ENCODE assay signal across 1 cellular context in the genomic region with DNA sequence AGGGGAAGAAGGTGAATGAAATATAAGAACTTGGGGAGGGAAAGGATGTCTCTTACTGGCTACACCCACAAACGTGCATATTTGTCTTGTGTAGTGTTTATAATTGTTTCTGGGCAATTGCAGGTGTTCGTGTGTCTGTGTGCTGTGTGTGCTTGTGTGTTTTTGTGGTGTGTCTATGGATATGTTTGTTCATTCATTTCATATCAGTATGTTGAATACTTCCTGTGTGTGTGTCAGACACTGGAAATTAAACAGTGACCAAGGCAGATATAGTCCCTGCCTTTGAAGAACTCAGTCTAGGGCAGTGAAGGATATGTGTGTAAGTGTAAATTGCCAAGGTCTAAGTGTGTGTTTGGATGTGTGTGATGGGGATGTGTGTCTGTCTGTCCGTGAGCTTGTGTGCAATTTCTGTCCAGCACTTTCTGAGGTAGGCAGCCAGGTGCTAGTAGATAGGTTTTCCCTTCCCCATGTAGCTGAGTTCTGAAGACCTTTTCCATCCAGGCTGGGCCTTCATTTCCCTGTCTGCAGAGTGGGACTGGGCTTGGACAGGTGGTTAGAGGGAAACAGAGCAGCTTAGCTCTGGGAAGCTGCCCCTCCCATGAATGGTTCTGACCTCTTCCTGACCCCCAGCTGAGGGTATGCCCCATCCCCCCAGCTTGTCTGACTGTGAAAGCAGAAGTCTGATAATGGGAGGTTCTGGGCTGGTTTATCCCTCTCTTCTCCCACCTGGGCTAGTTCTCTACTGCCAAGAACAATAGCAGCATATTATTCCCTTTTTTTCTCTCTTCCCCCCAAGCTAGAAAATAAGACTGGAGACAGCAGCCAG.
TF ChIP-seq lines count a peak whose summit lies in the region.

No MANE protein-coding gene starts in this region.

TF ChIP-seq in K562, 482 proteins besides CTCF, POLR2A, EP300 and RAD21 (continued from another document and continues in another):
- TF ChIP-seq, protein P1, sequence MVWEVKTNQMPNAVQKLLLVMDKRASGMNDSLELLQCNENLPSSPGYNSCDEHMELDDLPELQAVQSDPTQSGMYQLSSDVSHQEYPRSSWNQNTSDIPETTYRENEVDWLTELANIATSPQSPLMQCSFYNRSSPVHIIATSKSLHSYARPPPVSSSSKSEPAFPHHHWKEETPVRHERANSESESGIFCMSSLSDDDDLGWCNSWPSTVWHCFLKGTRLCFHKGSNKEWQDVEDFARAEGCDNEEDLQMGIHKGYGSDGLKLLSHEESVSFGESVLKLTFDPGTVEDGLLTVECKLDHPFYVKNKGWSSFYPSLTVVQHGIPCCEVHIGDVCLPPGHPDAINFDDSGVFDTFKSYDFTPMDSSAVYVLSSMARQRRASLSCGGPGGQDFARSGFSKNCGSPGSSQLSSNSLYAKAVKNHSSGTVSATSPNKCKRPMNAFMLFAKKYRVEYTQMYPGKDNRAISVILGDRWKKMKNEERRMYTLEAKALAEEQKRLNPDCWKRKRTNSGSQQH (CRISPR knock-in tag; IDR thresholded peaks at IDR 0.05) = peak; percentile 33; the same call in 1 of the 2 replicates
- no peak for TF ChIP-seq ZNF3 (CRISPR knock-in tag; IDR thresholded peaks at IDR 0.05)
- TF ChIP-seq MCM5 (IDR thresholded peaks at IDR 0.05; ENCODE audit: low read depth) = no peak
- TF ChIP-seq RFX1 (IDR thresholded peaks at IDR 0.05) = no peak
- TF ChIP-seq SOX6 (IDR thresholded peaks at IDR 0.05) = peak; percentile 82
- TF ChIP-seq ELK1 (CRISPR knock-in tag; IDR thresholded peaks at IDR 0.05) = no peak
- TF ChIP-seq TEAD4 (IDR thresholded peaks at IDR 0.05; ENCODE audit: low read length) = peak; percentile 62; the same call in 1 of the 2 replicates
- TF ChIP-seq TEAD4 (CRISPR knock-in tag; IDR thresholded peaks at IDR 0.05; ENCODE audit: borderline replicate concordance) = no peak
- peak; percentile 63 for TF ChIP-seq CBFA2T3 (IDR thresholded peaks at IDR 0.05)
- peak; percentile 79 for TF ChIP-seq NCOR1 (IDR thresholded peaks at IDR 0.05)
- TF ChIP-seq ZNF41 (CRISPR knock-in tag; conservative IDR thresholded peaks at IDR 0.05) = no peak
- no peak for TF ChIP-seq RBM39 (optimal IDR thresholded peaks at IDR 0.05; ENCODE audit: low read depth, low read length)
- TF ChIP-seq FOXA1 (IDR thresholded peaks at IDR 0.05; ENCODE audit: borderline replicate concordance) = no peak
- TF ChIP-seq MIER1 (IDR thresholded peaks at IDR 0.05; ENCODE audit: low read depth) = peak; percentile 41; the same call in 1 of the 2 replicates
- peak in 1 of 2 experiments; percentile 77; a peak in 2 of 4 replicates for TF ChIP-seq RCOR1 (IDR thresholded peaks at IDR 0.05; ENCODE audit: borderline replicate concordance in 1 of 2, low read depth in 2 of 2, low read length in 2 of 2)
- peak; percentile 93 for TF ChIP-seq RNF2 (IDR thresholded peaks at IDR 0.05)
- TF ChIP-seq, protein P2, sequence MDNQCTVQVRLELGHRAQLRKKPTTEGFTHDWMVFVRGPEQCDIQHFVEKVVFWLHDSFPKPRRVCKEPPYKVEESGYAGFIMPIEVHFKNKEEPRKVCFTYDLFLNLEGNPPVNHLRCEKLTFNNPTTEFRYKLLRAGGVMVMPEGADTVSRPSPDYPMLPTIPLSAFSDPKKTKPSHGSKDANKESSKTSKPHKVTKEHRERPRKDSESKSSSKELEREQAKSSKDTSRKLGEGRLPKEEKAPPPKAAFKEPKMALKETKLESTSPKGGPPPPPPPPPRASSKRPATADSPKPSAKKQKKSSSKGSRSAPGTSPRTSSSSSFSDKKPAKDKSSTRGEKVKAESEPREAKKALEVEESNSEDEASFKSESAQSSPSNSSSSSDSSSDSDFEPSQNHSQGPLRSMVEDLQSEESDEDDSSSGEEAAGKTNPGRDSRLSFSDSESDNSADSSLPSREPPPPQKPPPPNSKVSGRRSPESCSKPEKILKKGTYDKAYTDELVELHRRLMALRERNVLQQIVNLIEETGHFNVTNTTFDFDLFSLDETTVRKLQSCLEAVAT (IDR thresholded peaks at IDR 0.05) = no peak
- peak; percentile 34 to 61; a peak in 3 of 4 replicates for TF ChIP-seq KDM1A (IDR thresholded peaks at IDR 0.05)
- 0 out of 4 replicates have a peak, but pooled peaks of 1 of the 2 experiments have one; percentile 10 for TF ChIP-seq ARNT (IDR thresholded peaks at IDR 0.05)
- no peak for TF ChIP-seq ZKSCAN1 (IDR thresholded peaks at IDR 0.05; ENCODE audit: low read depth, low read length)
- no peak for TF ChIP-seq MECOM (CRISPR knock-in tag; IDR thresholded peaks at IDR 0.05)
- TF ChIP-seq GTF2A2 (tag; IDR thresholded peaks at IDR 0.05) = no peak
- peak; percentile 65; the same call in 1 of the 2 replicates for TF ChIP-seq CTBP1 (IDR thresholded peaks at IDR 0.05; ENCODE audit: borderline replicate concordance)
- TF ChIP-seq ZC3H4 (CRISPR knock-in tag; IDR thresholded peaks at IDR 0.05; ENCODE audit: borderline replicate concordance) = no peak
- TF ChIP-seq MYC (IDR thresholded peaks at IDR 0.05; ENCODE audit: low read depth, low read length) = peak; percentile 33; the same call in 1 of the 2 replicates
- no peak for TF ChIP-seq MYC (CRISPR knock-in tag; IDR thresholded peaks at IDR 0.05; ENCODE audit: borderline replicate concordance, low read depth)
- TF ChIP-seq FOXO4 (CRISPR knock-in tag; IDR thresholded peaks at IDR 0.05) = no peak
- TF ChIP-seq MTA1 (IDR thresholded peaks at IDR 0.05; ENCODE audit: borderline replicate concordance) = peak; percentile 29; the same call in 1 of the 2 replicates
- no peak for TF ChIP-seq SRSF1 (IDR thresholded peaks at IDR 0.05; ENCODE audit: low read depth, low read length)
- no peak for TF ChIP-seq ZNF785 (CRISPR knock-in tag; IDR thresholded peaks at IDR 0.05)
- TF ChIP-seq, protein P3, sequence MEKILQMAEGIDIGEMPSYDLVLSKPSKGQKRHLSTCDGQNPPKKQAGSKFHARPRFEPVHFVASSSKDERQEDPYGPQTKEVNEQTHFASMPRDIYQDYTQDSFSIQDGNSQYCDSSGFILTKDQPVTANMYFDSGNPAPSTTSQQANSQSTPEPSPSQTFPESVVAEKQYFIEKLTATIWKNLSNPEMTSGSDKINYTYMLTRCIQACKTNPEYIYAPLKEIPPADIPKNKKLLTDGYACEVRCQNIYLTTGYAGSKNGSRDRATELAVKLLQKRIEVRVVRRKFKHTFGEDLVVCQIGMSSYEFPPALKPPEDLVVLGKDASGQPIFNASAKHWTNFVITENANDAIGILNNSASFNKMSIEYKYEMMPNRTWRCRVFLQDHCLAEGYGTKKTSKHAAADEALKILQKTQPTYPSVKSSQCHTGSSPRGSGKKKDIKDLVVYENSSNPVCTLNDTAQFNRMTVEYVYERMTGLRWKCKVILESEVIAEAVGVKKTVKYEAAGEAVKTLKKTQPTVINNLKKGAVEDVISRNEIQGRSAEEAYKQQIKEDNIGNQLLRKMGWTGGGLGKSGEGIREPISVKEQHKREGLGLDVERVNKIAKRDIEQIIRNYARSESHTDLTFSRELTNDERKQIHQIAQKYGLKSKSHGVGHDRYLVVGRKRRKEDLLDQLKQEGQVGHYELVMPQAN (IDR thresholded peaks at IDR 0.05; ENCODE audit: borderline replicate concordance) = no peak
- TF ChIP-seq, protein P4, sequence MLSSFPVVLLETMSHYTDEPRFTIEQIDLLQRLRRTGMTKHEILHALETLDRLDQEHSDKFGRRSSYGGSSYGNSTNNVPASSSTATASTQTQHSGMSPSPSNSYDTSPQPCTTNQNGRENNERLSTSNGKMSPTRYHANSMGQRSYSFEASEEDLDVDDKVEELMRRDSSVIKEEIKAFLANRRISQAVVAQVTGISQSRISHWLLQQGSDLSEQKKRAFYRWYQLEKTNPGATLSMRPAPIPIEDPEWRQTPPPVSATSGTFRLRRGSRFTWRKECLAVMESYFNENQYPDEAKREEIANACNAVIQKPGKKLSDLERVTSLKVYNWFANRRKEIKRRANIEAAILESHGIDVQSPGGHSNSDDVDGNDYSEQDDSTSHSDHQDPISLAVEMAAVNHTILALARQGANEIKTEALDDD (IDR thresholded peaks at IDR 0.05) = peak; percentile 80; the same call in 1 of the 2 replicates
- TF ChIP-seq SPI1 (IDR thresholded peaks at IDR 0.05; ENCODE audit: borderline replicate concordance, low read depth, low read length) = peak; percentile 95
- TF ChIP-seq, protein P5, sequence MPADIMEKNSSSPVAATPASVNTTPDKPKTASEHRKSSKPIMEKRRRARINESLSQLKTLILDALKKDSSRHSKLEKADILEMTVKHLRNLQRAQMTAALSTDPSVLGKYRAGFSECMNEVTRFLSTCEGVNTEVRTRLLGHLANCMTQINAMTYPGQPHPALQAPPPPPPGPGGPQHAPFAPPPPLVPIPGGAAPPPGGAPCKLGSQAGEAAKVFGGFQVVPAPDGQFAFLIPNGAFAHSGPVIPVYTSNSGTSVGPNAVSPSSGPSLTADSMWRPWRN (IDR thresholded peaks at IDR 0.05; ENCODE audit: low read depth) = no peak
- TF ChIP-seq MEIS2 (IDR thresholded peaks at IDR 0.05; ENCODE audit: partially characterized antibody) = peak; percentile 5
- TF ChIP-seq, protein P6, sequence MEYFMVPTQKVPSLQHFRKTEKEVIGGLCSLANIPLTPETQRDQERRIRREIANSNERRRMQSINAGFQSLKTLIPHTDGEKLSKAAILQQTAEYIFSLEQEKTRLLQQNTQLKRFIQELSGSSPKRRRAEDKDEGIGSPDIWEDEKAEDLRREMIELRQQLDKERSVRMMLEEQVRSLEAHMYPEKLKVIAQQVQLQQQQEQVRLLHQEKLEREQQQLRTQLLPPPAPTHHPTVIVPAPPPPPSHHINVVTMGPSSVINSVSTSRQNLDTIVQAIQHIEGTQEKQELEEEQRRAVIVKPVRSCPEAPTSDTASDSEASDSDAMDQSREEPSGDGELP (CRISPR knock-in tag; IDR thresholded peaks at IDR 0.05; ENCODE audit: borderline replicate concordance) = peak; percentile 70
- no peak for TF ChIP-seq RNF219 (CRISPR knock-in tag; IDR thresholded peaks at IDR 0.05)
- no peak for TF ChIP-seq U2AF2 (optimal IDR thresholded peaks at IDR 0.05; ENCODE audit: low read depth, low read length)
- TF ChIP-seq FOXK1 (CRISPR knock-in tag; IDR thresholded peaks at IDR 0.05; ENCODE audit: borderline replicate concordance) = peak; percentile 66; the same call in 1 of the 2 replicates
- TF ChIP-seq NCOA4 (IDR thresholded peaks at IDR 0.05; ENCODE audit: partially characterized antibody) = no peak
- TF ChIP-seq ETV6 (IDR thresholded peaks at IDR 0.05; ENCODE audit: borderline replicate concordance in 1 of 2, low read depth in 2 of 2, low read length in 1 of 2) = no peak
- 0 out of 2 replicates have a peak, but pooled peaks have one; percentile 24 for TF ChIP-seq ETV6 (CRISPR knock-in tag; IDR thresholded peaks at IDR 0.05; ENCODE audit: borderline replicate concordance)
- no peak for TF ChIP-seq SMAD2 (IDR thresholded peaks at IDR 0.05; ENCODE audit: low read depth, low read length)
- peak; percentile 67 to 87 for TF ChIP-seq TBL1XR1 (IDR thresholded peaks at IDR 0.05; ENCODE audit: low read length in 2 of 2)
- peak in 1 of 3 experiments; percentile 18 for TF ChIP-seq YY1 (IDR thresholded peaks at IDR 0.05; ENCODE audit: borderline replicate concordance in 1 of 3, control insufficient read depth in 1 of 3, extremely low read depth in 1 of 3, insufficient read depth in 3 of 3, insufficient read length in 1 of 3, insufficient replicate concordance in 2 of 3, low read depth in 1 of 3, low read length in 2 of 3)
- TF ChIP-seq NUFIP1 (IDR thresholded peaks at IDR 0.05; ENCODE audit: partially characterized antibody) = no peak
- TF ChIP-seq CBFA2T2 (conservative IDR thresholded peaks at IDR 0.05) = peak; percentile 34
- TF ChIP-seq ZNF253 (CRISPR knock-in tag; conservative IDR thresholded peaks at IDR 0.05) = no peak
- TF ChIP-seq NR2C2 (CRISPR knock-in tag; IDR thresholded peaks at IDR 0.05) = peak; percentile 49; the same call in 1 of the 2 replicates
- peak; percentile 83 for TF ChIP-seq NR2C2 (tag; IDR thresholded peaks at IDR 0.05)
- TF ChIP-seq SNIP1 (IDR thresholded peaks at IDR 0.05; ENCODE audit: low read depth) = no peak
- TF ChIP-seq DACH1 (IDR thresholded peaks at IDR 0.05; ENCODE audit: partially characterized antibody) = no peak
- TF ChIP-seq PHB (CRISPR knock-in tag; IDR thresholded peaks at IDR 0.05) = no peak
- no peak for TF ChIP-seq ZNF431 (CRISPR knock-in tag; IDR thresholded peaks at IDR 0.05)
- TF ChIP-seq EZH2 (IDR thresholded peaks at IDR 0.05; ENCODE audit: borderline replicate concordance, low read depth, low read length) = no peak
- no peak for TF ChIP-seq THAP7 (CRISPR knock-in tag; IDR thresholded peaks at IDR 0.05)
